Comparison of ENCODE assay signal across 30 cellular contexts in genomic region chr2:120465701-120465988, GRCh38.
DNase-seq lines count a peak whose midpoint lies in the region; ATAC-seq and TF ChIP-seq lines count a peak whose summit lies in the region.
"Had no signal": no experiment of that assay in that cellular context is flagged by ENCODE, and none has a peak within 500 bp of the region (broad histone marks: within the 10 kb centered on the region; RNA-seq: fewer than 3 reads in every experiment).

No MANE protein-coding gene starts in this region.

- H2BK5ac ChIP-seq in H9 (ENCODE audit: insufficient read length, low read length), result no peak overlapping the region

- no peak overlapping the region for H2BK120ac ChIP-seq in H9 (ENCODE audit: low read depth, low read length, poor library complexity, severe bottlenecking)

- no peak overlapping the region for H3T11ph ChIP-seq in H9 (ENCODE audit: low read length)

- H3K4me1 ChIP-seq in Caco-2 (peaks cover 45% of the 10 kb centered on the region), H9 (ENCODE audit: insufficient read depth, low read length) (peaks cover 4% of the 10 kb centered on the region; the same call in 1 of the 2 replicates), endodermal cell (ENCODE audit: control insufficient read depth, insufficient read depth, low read length) (peaks cover 18% of the 10 kb centered on the region), neural progenitor cell (peaks cover 7% of the 10 kb centered on the region)
- H3K4me1 ChIP-seq: prostate gland had no signal

- H3K9me3 Mint-ChIP-seq in Caco-2 (ENCODE audit: unreplicated experiment), result no peaks in the 10 kb centered on the region
- peaks cover 1 to 4% of the 10 kb centered on the region in 2 experiments; a peak in 2 of 5 replicates for H3K9me3 Mint-ChIP-seq in H9
- H3K9me3 Mint-ChIP-seq in endodermal cell, result no peaks in the 10 kb centered on the region
- peaks cover 2% of the 10 kb centered on the region for H3K9me3 Mint-ChIP-seq in neural progenitor cell
- peaks cover 6% of the 10 kb centered on the region for H3K9me3 Mint-ChIP-seq in glutamatergic neuron (ENCODE audit: unreplicated experiment)
- H3K9me3 Mint-ChIP-seq: activated CD4-positive, alpha-beta memory T cell treated with anti-CD3 and anti-CD28 coated beads, Interleukin-2, amount 10 ng/mL, durations not matched to agents 7 days and 5 days; T-helper 2 cell treated with Interferon-gamma antibody and Interleukin-4, amounts not matched to agents 5 μg/mL and 100 μg/mL, for 36 hours had no signal

- no peaks in the 10 kb centered on the region for H3K79me1 ChIP-seq in H9 (ENCODE audit: insufficient read depth, low read depth, low read length, poor library complexity, severe bottlenecking)

- no peak overlapping the region for H3K23ac ChIP-seq in H9 (ENCODE audit: insufficient read length, low read depth, low read length)

- peaks cover 12% of the 10 kb centered on the region for H3F3A ChIP-seq in neural progenitor cell (ENCODE audit: low read depth)

- no CpG with 5 or more reads among the region's 6 CpGs for WGBS in H9 (ENCODE audit: extremely low coverage, insufficient read length, low lambda C conversion rate)
- 11 to 16% methylated on average over 6 of the region's 6 CpGs for WGBS in endodermal cell (ENCODE audit: insufficient coverage in 1 of 2, insufficient read length in 1 of 2), 2 experiments

- no peak for DNase-seq in Caco-2
- DNase-seq in H9, result no peak
- no peak for DNase-seq in endodermal cell
- DNase-seq in neural progenitor cell (ENCODE audit: low spot score), result no peak
- no peak for DNase-seq in glutamatergic neuron
- DNase-seq: activated CD4-positive, alpha-beta memory T cell treated with anti-CD3 and anti-CD28 coated beads, Interleukin-2, amount 10 ng/mL, durations not matched to agents 7 days and 5 days; activated CD8-positive, alpha-beta memory T cell treated with anti-CD3 and anti-CD28 coated beads, Interleukin-2, amount 50 U/mL, for 4 hours; activated naive CD4-positive, alpha-beta T cell; central memory CD4-positive, alpha-beta T cell; DMS79 treated with DMSO at 0.1 percent for 48 hours; foreskin fibroblast; GF-D8; GOT3; head of caudate nucleus; MG63; NCI-H446 treated with DMSO at 0.1 percent for 48 hours; SIG-M5; stimulated activated CD4-positive, alpha-beta T cell treated with anti-CD3 and anti-CD28 coated beads, Interleukin-12 subunit alpha, Interleukin-12 subunit beta, amount 100 ng/mL, for 4 hours; stimulated activated CD4-positive, alpha-beta T cell treated with anti-CD3 and anti-CD28 coated beads, Interleukin-2, amount 100 ng/mL, for 48 hours; thyroid gland had no signal

- H3K4me2 ChIP-seq in H9 (ENCODE audit: insufficient read depth, insufficient read length, low read length), result peak overlapping the region; percentile 46
- peak overlapping the region; percentile 73 for H3K4me2 ChIP-seq in neural progenitor cell
- H3K4me2 ChIP-seq: BLaER1, KMS-11 had no signal

- H3K4me1 Mint-ChIP-seq in Caco-2 (ENCODE audit: low read depth, unreplicated experiment), result peaks cover 22% of the 10 kb centered on the region
- peaks cover 10 to 15% of the 10 kb centered on the region in 2 experiments for H3K4me1 Mint-ChIP-seq in H9
- peaks cover 32% of the 10 kb centered on the region for H3K4me1 Mint-ChIP-seq in endodermal cell
- H3K4me1 Mint-ChIP-seq in neural progenitor cell, result peaks cover 16% of the 10 kb centered on the region
- no peaks in the 10 kb centered on the region for H3K4me1 Mint-ChIP-seq in glutamatergic neuron (ENCODE audit: low read depth, unreplicated experiment)
- H3K4me1 Mint-ChIP-seq: activated CD4-positive, alpha-beta memory T cell treated with anti-CD3 and anti-CD28 coated beads, Interleukin-2, amount 10 ng/mL, durations not matched to agents 7 days and 5 days had no signal

- CTCF ChIA-PET in Caco-2 (lab: Charles Lee), result interaction anchor here (0.6 to 3.4 kb wide), 13 partner anchors 16 to 215 kb away, joined by 3 to 33 read pairs (median 4); partner anchors contain the start of gene INHBB

- H3K4me3 Mint-ChIP-seq in Caco-2 (ENCODE audit: unreplicated experiment), result peak overlapping the region; percentile 72
- peak overlapping the region in 1 of 2 experiments; percentile 66; a peak in 2 of 5 replicates for H3K4me3 Mint-ChIP-seq in H9
- peak overlapping the region; percentile 42 for H3K4me3 Mint-ChIP-seq in endodermal cell
- H3K4me3 Mint-ChIP-seq in neural progenitor cell, result peak overlapping the region; percentile 38
- no peak overlapping the region for H3K4me3 Mint-ChIP-seq in glutamatergic neuron (ENCODE audit: unreplicated experiment)
- H3K4me3 Mint-ChIP-seq: activated CD4-positive, alpha-beta memory T cell treated with anti-CD3 and anti-CD28 coated beads, Interleukin-2, amount 10 ng/mL, durations not matched to agents 7 days and 5 days; T-helper 2 cell treated with Interferon-gamma antibody and Interleukin-4, amounts not matched to agents 5 μg/mL and 100 μg/mL, for 36 hours had no signal

- H3K9me3 ChIP-seq in Caco-2 (no peaks in the 10 kb centered on the region), H9 (ENCODE audit: control insufficient read depth, low read depth, low read length) (no peaks in the 10 kb centered on the region), endodermal cell (ENCODE audit: control insufficient read depth, low read length) (no peaks in the 10 kb centered on the region), neural progenitor cell (ENCODE audit: low read depth) (no peaks in the 10 kb centered on the region)
- H3K9me3 ChIP-seq: BLaER1, MG63, prostate gland, stomach, thyroid gland had no signal

- intact Hi-C loops in Caco-2 (cut with micrococcal nuclease; ENCODE audit: unreplicated experiment), result loop anchor here (10.0 kb wide), 1 partner anchor 241 kb away; the partner anchor contains the start of gene TMEM185B

- no peak overlapping the region for H3K4ac ChIP-seq in H9 (ENCODE audit: low read depth, low read length)

- H3K9ac ChIP-seq in H9 (ENCODE audit: extremely low read depth, insufficient read length, low read length), result no peak overlapping the region
- no peak overlapping the region for H3K9ac ChIP-seq in endodermal cell (ENCODE audit: extremely low read depth, low read length, poor library complexity, severe bottlenecking)
- H3K9ac ChIP-seq in neural progenitor cell, result no peak overlapping the region
- H3K9ac ChIP-seq: BLaER1, KMS-11 had no signal

- H2BK20ac ChIP-seq in H9 (ENCODE audit: low read depth, low read length, poor library complexity, severe bottlenecking), result no peak overlapping the region

- no peak overlapping the region for H2BK15ac ChIP-seq in H9 (ENCODE audit: low read depth, low read length)

- H4K20me1 ChIP-seq in H9 (ENCODE audit: control insufficient read depth, insufficient read depth, insufficient read length) (no peaks in the 10 kb centered on the region), neural progenitor cell (ENCODE audit: low read depth) (peaks cover 44% of the 10 kb centered on the region)
- H4K20me1 ChIP-seq: BLaER1 had no signal

- BruUV-seq in Caco-2 (replicated peaks; lab: Mats Ljungman, UMichigan), result TSS peak; percentile 80

- H3K27me3 Mint-ChIP-seq in Caco-2 (ENCODE audit: insufficient read depth, unreplicated experiment) (no peaks in the 10 kb centered on the region), H9 (ENCODE audit: low read depth) (peaks cover 98% of the 10 kb centered on the region), endodermal cell (ENCODE audit: insufficient read depth) (peaks cover 92% of the 10 kb centered on the region), neural progenitor cell (ENCODE audit: insufficient read depth, low read depth) (peaks cover 65% of the 10 kb centered on the region), glutamatergic neuron (ENCODE audit: unreplicated experiment) (peaks cover 6% of the 10 kb centered on the region)

- no peak for TF ChIP-seq CTCF in Caco-2 (IDR thresholded peaks at IDR 0.05; ENCODE audit: insufficient read depth in 1 of 2, low read depth in 1 of 2, low read length in 1 of 2, severe bottlenecking in 1 of 2, unreplicated experiment in 1 of 2)
- no peak; the same call in 2 of the 3 replicates for TF ChIP-seq CTCF in H9 (conservative IDR thresholded peaks at IDR 0.05)
- peak; percentile 49 for TF ChIP-seq CTCF in endodermal cell (conservative IDR thresholded peaks at IDR 0.05)
- peak; percentile 5 for TF ChIP-seq CTCF in neural progenitor cell (IDR thresholded peaks at IDR 0.05)
- no peak for TF ChIP-seq CTCF in glutamatergic neuron (IDR thresholded peaks at IDR 0.05; ENCODE audit: partially characterized antibody, unreplicated experiment)

- no peak overlapping the region for H4K5ac ChIP-seq in H9 (ENCODE audit: insufficient read length, low read depth, low read length)

- H3K36me3 Mint-ChIP-seq in Caco-2 (ENCODE audit: insufficient read depth, unreplicated experiment) (peaks cover 6% of the 10 kb centered on the region), H9 (ENCODE audit: insufficient read depth in 1 of 3, low read depth in 3 of 3) (no peaks in the 10 kb centered on the region), endodermal cell (ENCODE audit: low read depth) (no peaks in the 10 kb centered on the region), neural progenitor cell (no peaks in the 10 kb centered on the region), glutamatergic neuron (ENCODE audit: unreplicated experiment) (peaks cover 6% of the 10 kb centered on the region)

- H2BK12ac ChIP-seq in H9 (ENCODE audit: insufficient read length, low read depth, low read length), result no peak overlapping the region

- no peak overlapping the region for H4K8ac ChIP-seq in H9 (replicated peaks; ENCODE audit: insufficient read length, low read depth, low read length)

- no peak overlapping the region for H3K56ac ChIP-seq in H9 (ENCODE audit: insufficient read length, low read depth, low read length)

- H3K36me3 ChIP-seq in Caco-2 (ENCODE audit: control insufficient read depth, insufficient read depth, low read length) (no peaks in the 10 kb centered on the region), endodermal cell (ENCODE audit: control insufficient read depth, insufficient read depth, low read length) (no peaks in the 10 kb centered on the region), neural progenitor cell (no peaks in the 10 kb centered on the region)
- H3K36me3 ChIP-seq: BLaER1, MG63, prostate gland, stomach, thyroid gland had no signal

- H3K27me3 ChIP-seq in Caco-2 (replicated peaks; ENCODE audit: control insufficient read depth, insufficient read depth, low read length) (no peaks in the 10 kb centered on the region), H9 (ENCODE audit: insufficient read depth, low read length) (peaks cover 72% of the 10 kb centered on the region), endodermal cell (ENCODE audit: control insufficient read depth, insufficient read depth, low read length, poor library complexity, severe bottlenecking) (peaks cover 88% of the 10 kb centered on the region), neural progenitor cell (peaks cover 100% of the 10 kb centered on the region)
- H3K27me3 ChIP-seq: BLaER1, MG63, thyroid gland had no signal

- H3K14ac ChIP-seq in H9 (ENCODE audit: insufficient read depth, low read length), result no peak overlapping the region

- H3K4me3 ChIP-seq in Caco-2 (ENCODE audit: low read depth, low read length) (peak overlapping the region; percentile 10; the same call in 1 of the 2 replicates), endodermal cell (ENCODE audit: low read length) (peak overlapping the region; percentile 56), neural progenitor cell (peak overlapping the region; percentile 32)
- H3K4me3 ChIP-seq: BLaER1, lung, MG63, prostate gland, stomach, thyroid gland had no signal

- H3K18ac ChIP-seq in H9 (ENCODE audit: insufficient read length, low read depth, low read length), result no peak overlapping the region

- POLR2A ChIA-PET in Caco-2 (lab: Charles Lee), result interaction anchor here (0.7 to 1.6 kb wide), 5 partner anchors 22 to 610 kb away, joined by 3 to 9 read pairs (median 3); no protein-coding TSS in a partner anchor

- ATAC-seq in GM21825 (IDR thresholded peaks at IDR 0.05; ENCODE audit: unreplicated experiment) (no peak), GM18907 (IDR thresholded peaks at IDR 0.05; ENCODE audit: unreplicated experiment) (no peak)
- ATAC-seq: esophagus mucosa, sciatic nerve had no signal

- H2AK5ac ChIP-seq in H9 (ENCODE audit: insufficient read length, low read length), result no peak overlapping the region

- peak overlapping the region; percentile 84 for H3K27ac Mint-ChIP-seq in Caco-2 (ENCODE audit: unreplicated experiment)
- H3K27ac Mint-ChIP-seq in H9, result no peak overlapping the region
- peak overlapping the region; percentile 90 for H3K27ac Mint-ChIP-seq in endodermal cell
- no peak overlapping the region for H3K27ac Mint-ChIP-seq in neural progenitor cell
- H3K27ac Mint-ChIP-seq in glutamatergic neuron (ENCODE audit: unreplicated experiment), result no peak overlapping the region
- H3K27ac Mint-ChIP-seq: activated CD4-positive, alpha-beta memory T cell treated with anti-CD3 and anti-CD28 coated beads, Interleukin-2, amount 10 ng/mL, durations not matched to agents 7 days and 5 days; T-helper 2 cell treated with Interferon-gamma antibody and Interleukin-4, amounts not matched to agents 5 μg/mL and 100 μg/mL, for 36 hours had no signal

- no peak overlapping the region for H4K91ac ChIP-seq in H9 (ENCODE audit: insufficient read length, low read depth, low read length)

- peaks cover 3% of the 10 kb centered on the region for H3K23me2 ChIP-seq in H9 (ENCODE audit: insufficient read length, low read depth, low read length, poor library complexity, severe bottlenecking)

- H3K79me2 ChIP-seq in H9 (ENCODE audit: insufficient read depth, low read length) (no peaks in the 10 kb centered on the region), neural progenitor cell (ENCODE audit: low read depth) (no peaks in the 10 kb centered on the region)

- H2AFZ ChIP-seq in H9 (ENCODE audit: low read length) (no peak overlapping the region), neural progenitor cell (replicated peaks) (no peak overlapping the region)

- H3K27ac ChIP-seq in H9 (ENCODE audit: insufficient read length, low read depth, low read length) (no peak overlapping the region), endodermal cell (ENCODE audit: low read depth, low read length) (no peak overlapping the region), neural progenitor cell (no peak overlapping the region)
- H3K27ac ChIP-seq: BLaER1, KMS-11, prostate gland, thyroid gland had no signal

Comparison
In these comparisons a context has a peak if more than half of its experiments do, and no peak if none do; other contexts are left out.
1. H3K27ac Mint-ChIP-seq: peak in Caco-2 (single experiment) and endodermal cell (single experiment); none in H9 (0 of 3), neural progenitor cell (single experiment) and glutamatergic neuron (single experiment).
2. CTCF ChIP-seq: peak in endodermal cell (single experiment) and neural progenitor cell (single experiment); none in Caco-2 (0 of 2), H9 (single experiment) and glutamatergic neuron (single experiment).
3. Peak in every context shown above with its lines, with median percentiles within 50 percentile points of each other: H3K4me3 ChIP-seq.